Comparison of ENCODE assay signal across 9 cellular contexts in the genomic region with DNA sequence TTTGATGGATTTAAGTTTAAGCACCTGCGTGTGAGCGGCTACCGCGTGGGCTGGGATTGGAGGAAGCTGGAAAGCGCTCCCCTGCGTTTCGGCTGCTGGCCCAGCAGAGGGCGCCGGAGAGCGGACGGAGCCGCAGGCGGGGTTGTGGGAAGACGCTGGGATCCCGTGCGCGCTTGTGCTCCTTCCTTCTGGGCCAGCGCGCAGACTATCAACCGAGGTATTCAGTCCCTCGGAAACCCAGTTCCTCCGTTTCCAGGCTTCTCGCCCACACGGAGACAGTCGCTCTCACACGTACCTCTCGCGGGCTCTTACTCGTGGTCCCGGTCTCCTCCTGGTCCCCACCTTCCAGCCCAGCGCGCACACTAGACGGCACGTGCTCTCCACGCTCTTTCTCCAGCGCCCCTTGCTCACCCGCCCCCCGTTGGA. TPM values are rescaled to one million over a fixed set of nuclear protein-coding genes. Genes with fewer than 3 reads are reported as not detected.
DNase-seq lines count a peak whose midpoint lies in the region; ATAC-seq and TF ChIP-seq lines count a peak whose summit lies in the region.
"Had no signal": no experiment of that assay in that cellular context is flagged by ENCODE, and none has a peak within 500 bp of the region (broad histone marks: within the 10 kb centered on the region; RNA-seq: fewer than 3 reads in every experiment).

No MANE protein-coding gene starts in this region.

- H3K36me3 ChIP-seq in testis (ENCODE audit: low read depth, missing control alignments) = no peaks in the 10 kb centered on the region

- WGBS in testis, 2 donors = 31 to 37% methylated on average over 28 to 38 of the region's 38 CpGs

- no peak for TF ChIP-seq POLR2A in testis (IDR thresholded peaks at IDR 0.05)

- no peak overlapping the region for H3K27ac Mint-ChIP-seq in activated B cell treated with CpG ODN at 0.5 μM for 24 hours

- H3K27ac ChIP-seq in testis = peak overlapping the region; percentile 58 to 59

- DNase-seq in activated B cell treated with CpG ODN at 0.5 μM for 24 hours (no peak), mucosa of gallbladder (ENCODE audit: low spot score) (peak; percentile 50), testis (peak; percentile 84), middle frontal gyrus (ENCODE audit: extremely low spot score, low spot score) (no peak), NCI-H748 (lab: John Stamatoyannopoulos, UW; ENCODE audit: unreplicated experiment) (no peak)
- peak; percentile 12 for DNase-seq in effector CD8-positive, alpha-beta T cell (lab: John Stamatoyannopoulos, UW)

- H3K4me3 ChIP-seq in testis = no peak overlapping the region

- H3K4me1 ChIP-seq in testis = peaks cover 32% of the 10 kb centered on the region

- intact Hi-C loops in activated B cell treated with CpG ODN at 0.5 μM for 24 hours (cut with micrococcal nuclease) = no loop called here
- intact Hi-C loops in testis (cut with DNase I; ENCODE audit: low total_unique reads) = no loop called here

- no peak overlapping the region for H3K4me3 Mint-ChIP-seq in activated B cell treated with CpG ODN at 0.5 μM for 24 hours

- CTCF ChIA-PET in activated B cell treated with CpG ODN at 0.5 μM for 24 hours (lab: Charles Lee) = interaction anchor here (0.8 kb wide), 1 partner anchor 105 kb away, joined by 3 read pairs; no protein-coding TSS in a partner anchor

- H3K4me1 Mint-ChIP-seq in activated B cell treated with CpG ODN at 0.5 μM for 24 hours = peaks cover 7% of the 10 kb centered on the region

- H3K36me3 Mint-ChIP-seq in activated B cell treated with CpG ODN at 0.5 μM for 24 hours (ENCODE audit: low read depth) = peaks cover 25% of the 10 kb centered on the region

- H3K27me3 Mint-ChIP-seq in activated B cell treated with CpG ODN at 0.5 μM for 24 hours = no peaks in the 10 kb centered on the region

- ATAC-seq in activated B cell treated with CpG ODN at 0.5 μM for 24 hours (ENCODE audit: low read depth) (peak; percentile 57), HG02973 (IDR thresholded peaks at IDR 0.05; ENCODE audit: unreplicated experiment) (no peak)

- H3K9me3 ChIP-seq in testis = no peaks in the 10 kb centered on the region

- no peaks in the 10 kb centered on the region for H3K27me3 ChIP-seq in testis

- TF ChIP-seq CTCF in GM12874 (IDR thresholded peaks at IDR 0.05; ENCODE audit: insufficient read depth, low read depth, low read length) = peak; percentile 57
- peak; percentile 35 for TF ChIP-seq CTCF in activated B cell treated with CpG ODN at 0.5 μM for 24 hours (IDR thresholded peaks at IDR 0.05)
- TF ChIP-seq CTCF in testis (IDR thresholded peaks at IDR 0.05) = peak; percentile 30 to 89 (median 75)

- POLR2A ChIA-PET in activated B cell treated with CpG ODN at 0.5 μM for 24 hours (lab: Charles Lee) = no interaction called here

- H3K9me3 Mint-ChIP-seq in activated B cell treated with CpG ODN at 0.5 μM for 24 hours = no peaks in the 10 kb centered on the region

RNA-seq across cellular contexts. Expression of a gene that starts 28.8 kb away (rescaled TPM):
- total RNA-seq in activated B cell treated with CpG ODN at 0.5 μM for 24 hours (56.6 and 65.2 TPM in 2 replicates), mucosa of gallbladder (172 TPM), testis (100 to 1,000 TPM; 176 to 303 TPM)
- 134 TPM for polyA plus RNA-seq in testis (ENCODE audit: insufficient read depth, low read depth, low replicate concordance)

RNA-seq across cellular contexts. Expression of a gene that starts 34.4 kb away (rescaled TPM):
- total RNA-seq in activated B cell treated with CpG ODN at 0.5 μM for 24 hours (not detected in 2 replicates), mucosa of gallbladder (not detected), testis (under 1 TPM; 0.39 to 0.68 TPM)
- polyA plus RNA-seq in testis (ENCODE audit: insufficient read depth, low read depth, low replicate concordance) = 0.11 TPM
- total RNA-seq: lower leg skin had no signal

RNA-seq across cellular contexts. Expression of a gene that starts 49.0 kb away (rescaled TPM):
- 256 and 273 TPM in 2 replicates for total RNA-seq in activated B cell treated with CpG ODN at 0.5 μM for 24 hours
- 202 TPM for total RNA-seq in mucosa of gallbladder
- total RNA-seq in testis = 100 to 1,000 TPM; 264 to 281 TPM
- polyA plus RNA-seq in testis (ENCODE audit: insufficient read depth, low read depth, low replicate concordance) = 163 TPM

RNA-seq across cellular contexts. Expression of a gene that starts 55.1 kb away (rescaled TPM):
- not detected in 2 replicates for total RNA-seq in activated B cell treated with CpG ODN at 0.5 μM for 24 hours
- 1.1 TPM for total RNA-seq in mucosa of gallbladder
- 1 to 10 TPM in 1 of 2 donors, under 1 TPM in 1; 0.31 to 1.8 TPM for total RNA-seq in testis
- polyA plus RNA-seq in testis (ENCODE audit: insufficient read depth, low read depth, low replicate concordance) = 2.5 TPM
- total RNA-seq: lower leg skin had no signal

RNA-seq across cellular contexts. Expression of a gene that starts 55.8 kb away (rescaled TPM):
- total RNA-seq in activated B cell treated with CpG ODN at 0.5 μM for 24 hours (14.0 and 14.4 TPM in 2 replicates), mucosa of gallbladder (18.4 TPM), testis (10 to 100 TPM; 57.0 to 84.9 TPM)
- polyA plus RNA-seq in testis (ENCODE audit: insufficient read depth, low read depth, low replicate concordance) = 34.5 TPM

Comparison
In these comparisons a context has a peak if more than half of its experiments do, and no peak if none do; other contexts are left out.
1. DNase-seq: peak in effector CD8-positive, alpha-beta T cell (single experiment), mucosa of gallbladder (single experiment) and testis (single experiment); none in activated B cell treated with CpG ODN at 0.5 μM for 24 hours (single experiment), middle frontal gyrus (single experiment) and NCI-H748 (single experiment).
2. Peak in every context shown above with its lines, with median percentiles within 50 percentile points of each other: CTCF ChIP-seq.